15 cellular contexts compared by ENCODE assay signal in genomic region chr11:112162761-112163669, GRCh38. TPM values are rescaled to one million over a fixed set of nuclear protein-coding genes. Genes with fewer than 3 reads are reported as not detected.
DNase-seq lines count a peak whose midpoint lies in the region; ATAC-seq, FAIRE-seq and TF ChIP-seq lines count a peak whose summit lies in the region.
"Had no signal": no experiment of that assay in that cellular context is flagged by ENCODE, and none has a peak within 500 bp of the region (broad histone marks: within the 10 kb centered on the region; RNA-seq: fewer than 3 reads in every experiment).

No MANE protein-coding gene starts in this region.

- peak in 1 of 2 experiments; percentile 38 for DNase-seq in A549 (ENCODE audit: low read depth in 1 of 2, low spot score in 1 of 2)
- peak; percentile 50 for DNase-seq in OCI-M1 (lab: John Stamatoyannopoulos, UW)
- DNase-seq in epithelial cell of proximal tubule (ENCODE audit: low read depth): no peak
- no peak for DNase-seq in natural killer cell
- no peak for DNase-seq in NAMALWA (ENCODE audit: low spot score)
- DNase-seq in T-cell: no peak
- DNase-seq in superior temporal gyrus (ENCODE audit: extremely low spot score): no peak
- DNase-seq: activated T-cell treated with anti-CD3 and anti-CD28 coated beads, Interleukin-2, amount 50 U/mL, for 72 hours; stimulated activated CD4-positive, alpha-beta T cell treated with anti-CD3 and anti-CD28 coated beads, Interleukin-12 subunit alpha, Interleukin-12 subunit beta, amount 100 ng/mL, for 4 hours; WERI-Rb-1 had no signal

- H3K4me3 ChIP-seq in A549 (peak overlapping the region; percentile 80), epithelial cell of proximal tubule (ENCODE audit: low read depth, low read length) (peak overlapping the region; percentile 61)

- H3K4me3 Mint-ChIP-seq in natural killer cell (peak overlapping the region; percentile 91), T-cell (no peak overlapping the region)
- H3K4me3 Mint-ChIP-seq: mesothelial cell of epicardium had no signal

- POLR2A ChIA-PET in A549 (lab: Yijun Ruan, JAX): interaction anchor here (0.6 to 1.8 kb wide), 4 partner anchors 9 to 59 kb away, joined by 3 to 10 read pairs (median 4); partner anchors contain the start of gene BCO2
- POLR2A ChIA-PET in T-cell (lab: Charles Lee): no interaction called here

- H3K36me3 Mint-ChIP-seq in natural killer cell (no peaks in the 10 kb centered on the region), T-cell (peaks cover 4% of the 10 kb centered on the region)
- H3K36me3 Mint-ChIP-seq: mesothelial cell of epicardium had no signal

- CTCF ChIA-PET in A549 (lab: Yijun Ruan, JAX) (interaction anchor here (0.6 to 1.4 kb wide), 2 partner anchors 9 to 30 kb away, joined by 3 to 4 read pairs; no protein-coding TSS in a partner anchor), T-cell (lab: Charles Lee) (no interaction called here)

- H3K4me1 Mint-ChIP-seq in natural killer cell (peaks cover 36 to 40% of the 10 kb centered on the region in 2 donors), T-cell (peaks cover 0 to 4% (median 3%) of the 10 kb centered on the region in 3 donors)
- H3K4me1 Mint-ChIP-seq: mesothelial cell of epicardium had no signal

- TF ChIP-seq EP300 in A549 (IDR thresholded peaks at IDR 0.05): no peak

- peak overlapping the region; percentile 82 to 85 for H3K27ac ChIP-seq in A549
- H3K27ac ChIP-seq: WERI-Rb-1 had no signal

- TF ChIP-seq CTCF in A549 (IDR thresholded peaks at IDR 0.05) (no peak), epithelial cell of proximal tubule (conservative IDR thresholded peaks at IDR 0.05; ENCODE audit: low read depth, low read length) (no peak), natural killer cell (IDR thresholded peaks at IDR 0.05) (no peak)

- intact Hi-C loops in natural killer cell (cut with micrococcal nuclease): no loop called here

- 1% methylated on average over 6 of the region's 6 CpGs for WGBS in A549 (ENCODE audit: missing lambda C conversion rate)

- no peak for TF ChIP-seq POLR2A in A549 (IDR thresholded peaks at IDR 0.05; ENCODE audit: low read length)

- H3K9me3 Mint-ChIP-seq in natural killer cell (no peaks in the 10 kb centered on the region), T-cell (no peaks in the 10 kb centered on the region)
- H3K9me3 Mint-ChIP-seq: activated T-cell treated with anti-CD3 and anti-CD28 coated beads, Interleukin-2, amount 50 U/mL, for 72 hours; mesothelial cell of epicardium had no signal

- ATAC-seq in A549: peak; percentile 52 to 59; a peak in 4 of 6 replicates
- no peak for ATAC-seq in natural killer cell
- ATAC-seq in T-cell (replicated peaks in 1 of 4): no peak
- no peak for ATAC-seq in HG03342 (IDR thresholded peaks at IDR 0.05; ENCODE audit: unreplicated experiment)
- ATAC-seq: activated T-cell treated with anti-CD3 and anti-CD28 coated beads, Interleukin-2, amount 50 U/mL, for 72 hours had no signal

- no peaks in the 10 kb centered on the region for H3K9me3 ChIP-seq in A549
- H3K9me3 ChIP-seq: heart left ventricle had no signal

- H3K27me3 Mint-ChIP-seq in natural killer cell (ENCODE audit: low read depth in 2 of 2) (peaks cover 0 to 5% of the 10 kb centered on the region in 2 donors), T-cell (peaks cover 12 to 21% of the 10 kb centered on the region in 2 donors)

- FAIRE-seq in A549 (lab: Jason Lieb, UNC): no peak
- FAIRE-seq: A204.1, G401.6 had no signal

- peak overlapping the region; percentile 86 for H3K4me2 ChIP-seq in A549

- H3K4me1 ChIP-seq in A549: peaks cover 68% of the 10 kb centered on the region

- TF ChIP-seq RAD21 in A549 (conservative IDR thresholded peaks at IDR 0.05 in 1 of 2, IDR thresholded peaks at IDR 0.05 in 1 of 2): no peak

- peak overlapping the region; percentile 54 to 83 for H3K27ac Mint-ChIP-seq in natural killer cell
- H3K27ac Mint-ChIP-seq in T-cell: no peak overlapping the region
- H3K27ac Mint-ChIP-seq: activated T-cell treated with anti-CD3 and anti-CD28 coated beads, Interleukin-2, amount 50 U/mL, for 72 hours; mesothelial cell of epicardium had no signal

TF ChIP-seq in A549, 52 proteins besides CTCF, POLR2A, EP300 and RAD21:
- TF ChIP-seq FOSL2 (IDR thresholded peaks at IDR 0.05) (no peak), FOSL2 (CRISPR knock-in tag; IDR thresholded peaks at IDR 0.05) (peak; percentile 46; the same call in 1 of the 2 replicates), CEBPB (IDR thresholded peaks at IDR 0.05) (peak; percentile 38 to 62; a peak in 2 of 4 replicates), CHD2 (IDR thresholded peaks at IDR 0.05; ENCODE audit: low read length, partially characterized antibody) (no peak), HOXA7 (CRISPR knock-in tag; IDR thresholded peaks at IDR 0.05) (no peak), FOSB (CRISPR knock-in tag; IDR thresholded peaks at IDR 0.05) (no peak), FOXS1 (CRISPR knock-in tag; IDR thresholded peaks at IDR 0.05) (no peak), JUNB (IDR thresholded peaks at IDR 0.05) (peak; percentile 69), TFCP2L1 (CRISPR knock-in tag; IDR thresholded peaks at IDR 0.05) (no peak)
- TF ChIP-seq, protein P1, sequence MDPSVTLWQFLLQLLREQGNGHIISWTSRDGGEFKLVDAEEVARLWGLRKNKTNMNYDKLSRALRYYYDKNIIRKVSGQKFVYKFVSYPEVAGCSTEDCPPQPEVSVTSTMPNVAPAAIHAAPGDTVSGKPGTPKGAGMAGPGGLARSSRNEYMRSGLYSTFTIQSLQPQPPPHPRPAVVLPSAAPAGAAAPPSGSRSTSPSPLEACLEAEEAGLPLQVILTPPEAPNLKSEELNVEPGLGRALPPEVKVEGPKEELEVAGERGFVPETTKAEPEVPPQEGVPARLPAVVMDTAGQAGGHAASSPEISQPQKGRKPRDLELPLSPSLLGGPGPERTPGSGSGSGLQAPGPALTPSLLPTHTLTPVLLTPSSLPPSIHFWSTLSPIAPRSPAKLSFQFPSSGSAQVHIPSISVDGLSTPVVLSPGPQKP (IDR thresholded peaks at IDR 0.05; ENCODE audit: low read depth, low read length): no peak

RNA-seq across cellular contexts. Expression of gene IL18, which starts 0.9 kb away (rescaled TPM):
- polyA plus RNA-seq in A549 (2011; rRNA removed) (87.1 and 95.5 TPM in 2 replicates), A549 (2017; fragmentation: RNase III; extraction: RNeasy Plus Mini Kit Qiagen cat#74134 plus additional on column Dnase treatment) (114 to 122 TPM (median 119 TPM) in 3 replicates)
- 35.4 and 37.2 TPM in 2 replicates for polyA plus RNA-seq in A549 (2012; cell fraction: cytosol; rRNA removed)
- polyA plus RNA-seq in A549 (2012; cell fraction: nucleus; rRNA removed): 10.9 and 18.7 TPM in 2 replicates
- polyA minus RNA-seq in A549 (2011; rRNA and poly(A)+ RNA removed): 22.6 and 26.6 TPM in 2 replicates
- total RNA-seq in epithelial cell of proximal tubule (31.3 and 48.5 TPM in 2 replicates), natural killer cell (10 to 100 TPM in 2 of 3 donors, 1 to 10 TPM in 1; 9.3 to 13.8 (median 10.7) TPM), T-cell (under 1 TPM; 0.20 to 0.53 (median 0.35) TPM)

RNA-seq across cellular contexts. Expression of gene TEX12, which starts 4.2 kb away (rescaled TPM):
- polyA plus RNA-seq in A549 (2011; rRNA removed): not detected in 2 replicates
- not detected in 2 replicates for polyA plus RNA-seq in A549 (2012; cell fraction: cytosol; rRNA removed)
- not detected in 2 replicates for polyA plus RNA-seq in A549 (2012; cell fraction: nucleus; rRNA removed)
- not detected in 3 replicates for polyA plus RNA-seq in A549 (2017; fragmentation: RNase III; extraction: RNeasy Plus Mini Kit Qiagen cat#74134 plus additional on column Dnase treatment)
- not detected in 2 replicates for polyA minus RNA-seq in A549 (2011; rRNA and poly(A)+ RNA removed)
- total RNA-seq in epithelial cell of proximal tubule: not detected in 2 replicates
- under 1 TPM; 0.45 to 0.82 (median 0.50) TPM for total RNA-seq in natural killer cell
- total RNA-seq in T-cell: under 1 TPM in 2 of 5 donors, not detected in 3; 0.30 to 0.70 TPM

RNA-seq across cellular contexts. Expression of gene BCO2, which starts 12.3 kb away (rescaled TPM):
- polyA plus RNA-seq in A549 (2011; rRNA removed) (1.9 and 2.1 TPM in 2 replicates), A549 (2017; fragmentation: RNase III; extraction: RNeasy Plus Mini Kit Qiagen cat#74134 plus additional on column Dnase treatment) (0.79 to 1.8 TPM (median 1.3 TPM) in 3 replicates)
- polyA plus RNA-seq in A549 (2012; cell fraction: cytosol; rRNA removed): 0.25 and 0.28 TPM in 2 replicates
- polyA plus RNA-seq in A549 (2012; cell fraction: nucleus; rRNA removed): 0.47 and 0.49 TPM in 2 replicates
- polyA minus RNA-seq in A549 (2011; rRNA and poly(A)+ RNA removed): 0.58 and 0.63 TPM in 2 replicates
- total RNA-seq in epithelial cell of proximal tubule (0.29 and 0.52 TPM in 2 replicates), natural killer cell (1 to 10 TPM; 3.9 to 7.2 (median 5.8) TPM), T-cell (1 to 10 TPM; 1.5 to 3.2 (median 1.8) TPM)

Comparison
In these comparisons a context has a peak if more than half of its experiments do, and no peak if none do; other contexts are left out.
1. ATAC-seq: peak in A549 (2 of 2); none in natural killer cell (0 of 3), T-cell (0 of 4) and HG03342 (single experiment).
2. H3K27ac Mint-ChIP-seq: peak in natural killer cell (2 of 2); none in T-cell (0 of 2).
3. RNA of gene IL18, which starts 0.9 kb away (total RNA-seq): 31.3 to 48.5 TPM in epithelial cell of proximal tubule and 9.3 to 13.8 TPM in natural killer cell; 0.20 to 0.53 TPM in T-cell; every median in the first group is over 4 times any median in the second.